ENCODE assay signal across 12 cellular contexts in genomic region chr2:113208995-113209868, GRCh38. TPM values are rescaled to one million over a fixed set of nuclear protein-coding genes. Genes with fewer than 3 reads are reported as not detected.
A peak's percentile ranks its signal among the peaks of the same experiment; 100 is the strongest.
DNase-seq lines count a peak whose midpoint lies in the region; ATAC-seq and TF ChIP-seq lines count a peak whose summit lies in the region.
"Had no signal": no experiment of that assay in that cellular context is flagged by ENCODE, and none has a peak within 500 bp of the region (broad histone marks: within the 10 kb centered on the region; RNA-seq: fewer than 3 reads in every experiment).

No MANE protein-coding gene starts in this region.

- no peak overlapping the region for H3K4ac ChIP-seq in trophoblast cell (ENCODE audit: low read depth, low read length)

- H4K91ac ChIP-seq in trophoblast cell (ENCODE audit: low read depth, low read length): no peak overlapping the region

- no peak for ATAC-seq in HG02870 (IDR thresholded peaks at IDR 0.05; ENCODE audit: unreplicated experiment)
- no peak for ATAC-seq in HG02884 (IDR thresholded peaks at IDR 0.05; ENCODE audit: unreplicated experiment)
- ATAC-seq: heart right ventricle had no signal

- no peak overlapping the region for H2BK5ac ChIP-seq in trophoblast cell (ENCODE audit: low read depth, low read length, poor library complexity)

- no peaks in the 10 kb centered on the region for H3K36me3 Mint-ChIP-seq in immature natural killer cell

- no peak overlapping the region for H3K14ac ChIP-seq in trophoblast cell (ENCODE audit: low read length)

- no peak overlapping the region for H3K4me3 Mint-ChIP-seq in immature natural killer cell
- H3K4me3 Mint-ChIP-seq: endodermal cell had no signal

- H3K4me2 ChIP-seq in trophoblast cell (ENCODE audit: low read length): no peak overlapping the region

- no peak overlapping the region for H3K9ac ChIP-seq in trophoblast cell (ENCODE audit: low read length)

- H3K36me3 ChIP-seq in esophagus squamous epithelium (no peaks in the 10 kb centered on the region), trophoblast cell (ENCODE audit: control insufficient read depth in 1 of 2, insufficient read depth in 2 of 2, low read length in 2 of 2) (no peaks in the 10 kb centered on the region)
- H3K36me3 ChIP-seq: heart right ventricle had no signal

- 53 to 58% methylated on average over 13 to 14 of the region's 16 CpGs for WGBS in esophagus squamous epithelium, 2 donors
- WGBS in trophoblast cell (ENCODE audit: extremely low coverage, insufficient coverage, insufficient read length): no CpG with 5 or more reads among the region's 16 CpGs

- H2BK120ac ChIP-seq in trophoblast cell (ENCODE audit: insufficient read depth, low read length, poor library complexity): no peak overlapping the region

- H3K9me3 Mint-ChIP-seq in immature natural killer cell: no peaks in the 10 kb centered on the region
- H3K9me3 Mint-ChIP-seq: endodermal cell had no signal

- no peak for TF ChIP-seq POLR2A in esophagus squamous epithelium (IDR thresholded peaks at IDR 0.05)

- no peak overlapping the region for H4K12ac ChIP-seq in trophoblast cell (ENCODE audit: low read depth, low read length)

- H3K27me3 Mint-ChIP-seq in immature natural killer cell (ENCODE audit: low read depth in 3 of 3): peaks cover 2 to 9% (median 3%) of the 10 kb centered on the region in 3 donors

- no peak overlapping the region for H3K18ac ChIP-seq in trophoblast cell (ENCODE audit: low read length)

- peaks cover 16 to 26% of the 10 kb centered on the region in 2 donors for H3K4me1 Mint-ChIP-seq in immature natural killer cell

- H3K27ac ChIP-seq in esophagus squamous epithelium (peak overlapping the region; percentile 30 to 88 (median 77)), trophoblast cell (ENCODE audit: low read depth, low read length) (no peak overlapping the region)
- H3K27ac ChIP-seq: heart right ventricle, neutrophil had no signal

- H2BK12ac ChIP-seq in trophoblast cell (ENCODE audit: low read length): no peak overlapping the region

- no peak for TF ChIP-seq CTCF in esophagus squamous epithelium (IDR thresholded peaks at IDR 0.05)

- peak overlapping the region in 1 of 6 donors; percentile 50 for H3K27ac Mint-ChIP-seq in immature natural killer cell
- H3K27ac Mint-ChIP-seq: endodermal cell had no signal

- no peaks in the 10 kb centered on the region for H3K79me1 ChIP-seq in trophoblast cell (ENCODE audit: low read length)

- peaks cover 30 to 73% (median 39%) of the 10 kb centered on the region in 3 donors for H3K4me1 ChIP-seq in esophagus squamous epithelium
- peaks cover 0 to 3% of the 10 kb centered on the region in 2 experiments for H3K4me1 ChIP-seq in trophoblast cell (ENCODE audit: control insufficient read depth in 1 of 2, insufficient read depth in 2 of 2, low read length in 2 of 2)

- H2AFZ ChIP-seq in trophoblast cell (ENCODE audit: insufficient read depth, low read length, poor library complexity): no peak overlapping the region

- no peak overlapping the region for H3K4me3 ChIP-seq in esophagus squamous epithelium
- no peak overlapping the region for H3K4me3 ChIP-seq in trophoblast cell (ENCODE audit: low read depth, low read length)
- H3K4me3 ChIP-seq: heart right ventricle had no signal

- no peaks in the 10 kb centered on the region for H3K9me3 ChIP-seq in esophagus squamous epithelium
- H3K9me3 ChIP-seq in trophoblast cell (ENCODE audit: insufficient read depth, low read depth, low read length): no peaks in the 10 kb centered on the region
- H3K9me3 ChIP-seq: heart right ventricle, neutrophil had no signal

- DNase-seq in EH (ENCODE audit: low read depth) (peak; percentile 82), RPMI7951 (ENCODE audit: low read depth) (peak; percentile 68), esophagus squamous epithelium (lab: John Stamatoyannopoulos, UW) (no peak), trophoblast cell (no peak), immature natural killer cell (no peak)
- DNase-seq: endodermal cell, heart right ventricle, NCI-H1092 treated with DMSO at 0.1 percent for 48 hours, NCI-H2227 treated with DMSO at 0.1 percent for 48 hours had no signal

- intact Hi-C loops in esophagus squamous epithelium (cut with DNase I): no loop called here

- no peak overlapping the region for H4K8ac ChIP-seq in trophoblast cell (ENCODE audit: low read depth, low read length)

- H3K27me3 ChIP-seq in esophagus squamous epithelium: no peaks in the 10 kb centered on the region
- no peaks in the 10 kb centered on the region for H3K27me3 ChIP-seq in trophoblast cell (ENCODE audit: insufficient read depth, low read length)
- H3K27me3 ChIP-seq: heart right ventricle had no signal

- no peaks in the 10 kb centered on the region for H3K79me2 ChIP-seq in trophoblast cell (ENCODE audit: control insufficient read depth, insufficient read depth, low read length, poor library complexity)

- peak overlapping the region; percentile 35 for H3K23ac ChIP-seq in trophoblast cell (ENCODE audit: low read length)

- H2AK5ac ChIP-seq in trophoblast cell (ENCODE audit: low read length): no peak overlapping the region

RNA-seq across cellular contexts. Expression of gene PSD4, which starts 35.5 kb away (rescaled TPM):
- 2.5 and 5.9 TPM in 2 replicates for total RNA-seq in RPMI7951 (2014; rRNA removed; shearing (Covaris generic))
- 10 to 100 TPM; 25.1 to 62.5 (median 50.2) TPM for total RNA-seq in esophagus squamous epithelium
- 18.6 and 18.8 TPM in 2 replicates for polyA plus RNA-seq in trophoblast cell (2013)
- 10 to 100 TPM; 17.0 to 72.3 (median 20.6) TPM for polyA plus RNA-seq in immature natural killer cell

Comparison
In these comparisons a context has a peak if more than half of its experiments do, and no peak if none do; other contexts are left out.
1. DNase-seq: peak in EH (single experiment) and RPMI7951 (single experiment); none in esophagus squamous epithelium (single experiment), trophoblast cell (0 of 2) and immature natural killer cell (0 of 3).